27 cellular contexts compared by ENCODE assay signal in the genomic region with DNA sequence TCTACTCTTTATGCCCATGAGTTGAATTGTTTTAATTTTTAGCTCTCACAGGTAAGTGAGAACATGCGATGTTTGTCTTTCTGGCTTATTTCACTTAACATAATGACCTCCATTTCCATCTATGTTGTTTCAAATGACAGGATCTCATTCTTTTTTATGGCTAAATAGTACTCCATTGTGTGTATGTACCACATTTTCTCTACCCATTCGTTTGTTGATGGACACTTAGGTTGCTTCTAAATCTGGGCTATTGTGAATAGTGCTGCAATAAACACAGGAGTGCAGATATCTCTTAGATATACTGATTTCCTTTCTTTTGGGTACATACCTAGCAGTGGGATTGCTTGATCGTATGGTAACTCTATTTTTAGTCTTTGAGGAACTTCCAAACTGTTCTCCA. TPM values are rescaled to one million over a fixed set of nuclear protein-coding genes. Genes with fewer than 3 reads are reported as not detected.
"Had no signal": no experiment of that assay in that cellular context is flagged by ENCODE, and none has a peak within 500 bp of the region (broad histone marks: within the 10 kb centered on the region; RNA-seq: fewer than 3 reads in every experiment).

No MANE protein-coding gene starts in this region.

- H3K4me3 ChIP-seq: colonic mucosa, esophagus squamous epithelium, gastrocnemius medialis, heart right ventricle, left lung, lower lobe of right lung, mucosa of descending colon had no signal

- H3K9me3 ChIP-seq: colonic mucosa, esophagus squamous epithelium, gastrocnemius medialis, heart right ventricle, left lung, lower lobe of right lung, mucosa of descending colon had no signal

- H3K4me1 ChIP-seq: colonic mucosa had no signal

- H3K27ac ChIP-seq: colonic mucosa, epithelial cell of prostate, esophagus squamous epithelium, gastrocnemius medialis, heart right ventricle, left lung, lower lobe of right lung had no signal

- DNase-seq: colonic mucosa; cortex of kidney; effector CD8-positive, alpha-beta T cell; effector memory CD8-positive, alpha-beta T cell; endodermal cell; erythroblast; esophagus squamous epithelium; foreskin fibroblast; foreskin melanocyte; gastrocnemius medialis; glutamatergic neuron; heart right ventricle; hippocampal formation; left cardiac atrium; left lung; left ventricle myocardium superior; lower lobe of right lung; mesenchymal stem cell; mucosa of descending colon had no signal

- H3K27me3 ChIP-seq: colonic mucosa, gastrocnemius medialis had no signal

- H3K36me3 ChIP-seq: colonic mucosa, esophagus squamous epithelium, gastrocnemius medialis, lower lobe of right lung had no signal

- FAIRE-seq: endometrium, islet of Langerhans, keratinocyte had no signal

- ATAC-seq: effector memory CD8-positive, alpha-beta T cell; esophagus mucosa; gastrocnemius medialis; heart right ventricle; left cardiac atrium; left lung; left ventricle myocardium superior; lower lobe of right lung; mucosa of descending colon had no signal

RNA-seq across cellular contexts. Expression of a gene that starts 19.3 kb away (rescaled TPM):
- total RNA-seq: kidney epithelial cell, mesothelial cell of epicardium, myocyte had no signal
- polyA plus RNA-seq: keratinocyte had no signal
